In genomic region chr1:3703786-3704396, GRCh38 we compare ENCODE assay signal across 1 cellular context.
TF ChIP-seq lines count a peak whose summit lies in the region.

No MANE protein-coding gene starts in this region.

TF ChIP-seq in WTC11, 78 proteins besides CTCF, POLR2A, EP300 and RAD21 (continued from another document):
- TF ChIP-seq IRF2 (CRISPR knock-in tag; IDR thresholded peaks at IDR 0.05; ENCODE audit: borderline replicate concordance, low read depth) (no peak), CBFB (CRISPR knock-in tag; IDR thresholded peaks at IDR 0.05; ENCODE audit: low read depth) (no peak), MXD4 (CRISPR knock-in tag; IDR thresholded peaks at IDR 0.05; ENCODE audit: borderline replicate concordance) (no peak), PRRX2 (CRISPR knock-in tag; IDR thresholded peaks at IDR 0.05) (no peak), ZNF281 (CRISPR knock-in tag; IDR thresholded peaks at IDR 0.05) (no peak)
- TF ChIP-seq, protein P1, sequence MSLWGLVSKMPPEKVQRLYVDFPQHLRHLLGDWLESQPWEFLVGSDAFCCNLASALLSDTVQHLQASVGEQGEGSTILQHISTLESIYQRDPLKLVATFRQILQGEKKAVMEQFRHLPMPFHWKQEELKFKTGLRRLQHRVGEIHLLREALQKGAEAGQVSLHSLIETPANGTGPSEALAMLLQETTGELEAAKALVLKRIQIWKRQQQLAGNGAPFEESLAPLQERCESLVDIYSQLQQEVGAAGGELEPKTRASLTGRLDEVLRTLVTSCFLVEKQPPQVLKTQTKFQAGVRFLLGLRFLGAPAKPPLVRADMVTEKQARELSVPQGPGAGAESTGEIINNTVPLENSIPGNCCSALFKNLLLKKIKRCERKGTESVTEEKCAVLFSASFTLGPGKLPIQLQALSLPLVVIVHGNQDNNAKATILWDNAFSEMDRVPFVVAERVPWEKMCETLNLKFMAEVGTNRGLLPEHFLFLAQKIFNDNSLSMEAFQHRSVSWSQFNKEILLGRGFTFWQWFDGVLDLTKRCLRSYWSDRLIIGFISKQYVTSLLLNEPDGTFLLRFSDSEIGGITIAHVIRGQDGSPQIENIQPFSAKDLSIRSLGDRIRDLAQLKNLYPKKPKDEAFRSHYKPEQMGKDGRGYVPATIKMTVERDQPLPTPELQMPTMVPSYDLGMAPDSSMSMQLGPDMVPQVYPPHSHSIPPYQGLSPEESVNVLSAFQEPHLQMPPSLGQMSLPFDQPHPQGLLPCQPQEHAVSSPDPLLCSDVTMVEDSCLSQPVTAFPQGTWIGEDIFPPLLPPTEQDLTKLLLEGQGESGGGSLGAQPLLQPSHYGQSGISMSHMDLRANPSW (CRISPR knock-in tag; conservative IDR thresholded peaks at IDR 0.05; ENCODE audit: low read depth) = no peak
